ENCODE assay signal across 1 cellular context in genomic region chr3:13333236-13333897, GRCh38.
TF ChIP-seq lines count a peak whose summit lies in the region.

No MANE protein-coding gene starts in this region.

TF ChIP-seq in IMR-90, 13 proteins besides CTCF, POLR2A, EP300 and RAD21:
- TF ChIP-seq RFX5 (IDR thresholded peaks at IDR 0.05; ENCODE audit: low read depth, low read length), result no peak
- TF ChIP-seq CHD1 (IDR thresholded peaks at IDR 0.05; ENCODE audit: low read depth, low read length), result no peak
- no peak for TF ChIP-seq NFE2L2 (IDR thresholded peaks at IDR 0.05; ENCODE audit: low read depth, low read length)
- TF ChIP-seq MAZ (IDR thresholded peaks at IDR 0.05; ENCODE audit: borderline replicate concordance, low read depth, low read length), result no peak
